8 cellular contexts compared by ENCODE assay signal in the genomic region with DNA sequence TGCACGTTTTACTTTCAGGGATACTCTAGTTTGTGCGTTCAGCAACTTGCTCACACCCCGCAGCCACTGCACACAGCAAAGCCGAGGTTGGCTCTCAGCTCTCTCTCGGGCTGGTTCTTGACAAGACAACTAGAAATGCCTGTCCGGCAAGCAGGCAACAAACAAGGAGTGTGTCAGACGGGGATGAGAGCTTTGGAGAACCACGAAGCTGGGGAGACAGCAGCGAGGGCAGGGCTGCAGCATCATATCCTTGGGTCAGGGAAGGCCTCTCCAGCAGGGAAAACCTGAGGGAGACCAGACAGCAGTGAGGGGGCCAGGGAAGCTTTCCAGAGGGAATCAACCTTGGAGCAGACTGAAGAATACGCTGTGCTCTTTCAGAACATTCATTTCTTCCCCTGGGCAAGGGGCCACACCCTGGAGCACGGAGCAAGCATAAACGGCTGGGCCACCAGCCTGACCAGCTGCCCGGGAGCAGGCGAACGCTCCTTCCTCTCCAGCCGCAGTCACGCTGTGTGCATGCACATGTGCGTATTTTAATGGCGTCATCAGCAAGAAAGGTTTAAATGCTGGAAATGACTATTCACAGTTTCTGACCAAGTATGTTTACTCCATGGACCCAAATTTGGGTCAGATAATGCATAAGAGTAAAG. TPM values are rescaled to one million over a fixed set of nuclear protein-coding genes. Genes with fewer than 3 reads are reported as not detected.
DNase-seq lines count a peak whose midpoint lies in the region; ATAC-seq and TF ChIP-seq lines count a peak whose summit lies in the region.

No MANE protein-coding gene starts in this region.

- H3K27ac Mint-ChIP-seq in activated CD4-positive, alpha-beta memory T cell treated with anti-CD3 and anti-CD28 coated beads, Interleukin-2, amount 10 ng/mL, durations not matched to agents 7 days and 5 days, result peak overlapping the region; percentile 55
- H3K27ac Mint-ChIP-seq in activated CD4-positive, alpha-beta memory T cell treated with anti-CD3 and anti-CD28 coated beads for 36 hours, result no peak overlapping the region

- no peaks in the 10 kb centered on the region for H3K27me3 ChIP-seq in muscle layer of colon (ENCODE audit: control insufficient read depth in 1 of 2, insufficient read depth in 2 of 2, low read length in 2 of 2)
- no peaks in the 10 kb centered on the region for H3K27me3 ChIP-seq in tibial nerve

- H3K4me1 Mint-ChIP-seq in activated CD4-positive, alpha-beta memory T cell treated with anti-CD3 and anti-CD28 coated beads, Interleukin-2, amount 10 ng/mL, durations not matched to agents 7 days and 5 days, result peaks cover 94% of the 10 kb centered on the region
- H3K4me1 Mint-ChIP-seq in activated CD4-positive, alpha-beta memory T cell treated with anti-CD3 and anti-CD28 coated beads for 36 hours (ENCODE audit: low read depth), result peaks cover 86% of the 10 kb centered on the region

- H3K4me1 ChIP-seq in muscle layer of colon (ENCODE audit: insufficient read depth, low read length) (peaks cover 35% of the 10 kb centered on the region), tibial nerve (peaks cover 0 to 80% (median 21%) of the 10 kb centered on the region in 4 donors)

- H3K36me3 Mint-ChIP-seq in activated CD4-positive, alpha-beta memory T cell treated with anti-CD3 and anti-CD28 coated beads, Interleukin-2, amount 10 ng/mL, durations not matched to agents 7 days and 5 days (ENCODE audit: low read depth), result peaks cover 53% of the 10 kb centered on the region
- H3K36me3 Mint-ChIP-seq in activated CD4-positive, alpha-beta memory T cell treated with anti-CD3 and anti-CD28 coated beads for 36 hours, result peaks cover 4% of the 10 kb centered on the region

- TF ChIP-seq POLR2A in tibial nerve (IDR thresholded peaks at IDR 0.05) (no peak), GM18505 (IDR thresholded peaks at IDR 0.05; ENCODE audit: borderline replicate concordance, extremely low read depth, insufficient read depth, insufficient read length) (no peak)

- H3K9ac ChIP-seq in muscle layer of colon (ENCODE audit: low read length), result no peak overlapping the region

- H3K4me3 ChIP-seq in epithelial cell of esophagus (ENCODE audit: low read length), result no peak overlapping the region
- peak overlapping the region in 1 of 2 donors; percentile 36 for H3K4me3 ChIP-seq in muscle layer of colon (ENCODE audit: low read depth in 1 of 2, low read length in 2 of 2)
- H3K4me3 ChIP-seq in tibial nerve, result no peak overlapping the region

- DNase-seq in activated CD4-positive, alpha-beta memory T cell treated with anti-CD3 and anti-CD28 coated beads, Interleukin-2, amount 10 ng/mL, durations not matched to agents 7 days and 5 days, result no peak
- DNase-seq in activated CD4-positive, alpha-beta memory T cell treated with anti-CD3 and anti-CD28 coated beads for 36 hours, result no peak
- DNase-seq in epithelial cell of esophagus (ENCODE audit: low read depth) (peak; percentile 47), tibial nerve (ENCODE audit: low spot score in 2 of 2) (no peak)

- peak in 1 of 2 donors; percentile 57 for TF ChIP-seq EP300 in tibial nerve (IDR thresholded peaks at IDR 0.05)

- no peak for TF ChIP-seq CTCF in epithelial cell of esophagus (IDR thresholded peaks at IDR 0.05; ENCODE audit: insufficient read depth, low read depth, low read length, missing control alignments)
- no peak for TF ChIP-seq CTCF in tibial nerve (IDR thresholded peaks at IDR 0.05)

- no peaks in the 10 kb centered on the region for H3K36me3 ChIP-seq in muscle layer of colon (ENCODE audit: insufficient read depth, low read length)
- H3K36me3 ChIP-seq in tibial nerve, result no peaks in the 10 kb centered on the region

- 62 to 63% methylated on average over 19 of the region's 19 CpGs for WGBS in tibial nerve, 2 donors

- H3K27ac ChIP-seq in muscle layer of colon (ENCODE audit: low read depth, low read length) (peak overlapping the region; percentile 66), tibial nerve (peak overlapping the region in 3 of 4 donors; percentile 23 to 80 (median 59))

- no peak overlapping the region for H3K4me3 Mint-ChIP-seq in activated CD4-positive, alpha-beta memory T cell treated with anti-CD3 and anti-CD28 coated beads, Interleukin-2, amount 10 ng/mL, durations not matched to agents 7 days and 5 days
- H3K4me3 Mint-ChIP-seq in activated CD4-positive, alpha-beta memory T cell treated with anti-CD3 and anti-CD28 coated beads for 36 hours, result no peak overlapping the region

- no peak for ATAC-seq in HG02884 (IDR thresholded peaks at IDR 0.05; ENCODE audit: unreplicated experiment)
- no peak for ATAC-seq in GM18505 (IDR thresholded peaks at IDR 0.05; ENCODE audit: unreplicated experiment)
- no peak for ATAC-seq in HG03135 (IDR thresholded peaks at IDR 0.05; ENCODE audit: unreplicated experiment)

- intact Hi-C loops in activated CD4-positive, alpha-beta memory T cell treated with anti-CD3 and anti-CD28 coated beads for 36 hours (cut with micrococcal nuclease), result no loop called here

- H3K9me3 Mint-ChIP-seq in activated CD4-positive, alpha-beta memory T cell treated with anti-CD3 and anti-CD28 coated beads, Interleukin-2, amount 10 ng/mL, durations not matched to agents 7 days and 5 days, result no peaks in the 10 kb centered on the region
- no peaks in the 10 kb centered on the region for H3K9me3 Mint-ChIP-seq in activated CD4-positive, alpha-beta memory T cell treated with anti-CD3 and anti-CD28 coated beads for 36 hours

- POLR2A ChIA-PET in activated CD4-positive, alpha-beta memory T cell treated with anti-CD3 and anti-CD28 coated beads, Interleukin-2, amount 10 ng/mL, durations not matched to agents 7 days and 5 days (lab: Charles Lee), result interaction anchor here (1.0 to 11.8 kb wide), 7 partner anchors 11 to 59 kb away, joined by 3 to 103 read pairs (median 4); partner anchors contain the start of gene CHSY1
- POLR2A ChIA-PET in activated CD4-positive, alpha-beta memory T cell treated with anti-CD3 and anti-CD28 coated beads for 36 hours (lab: Charles Lee), result interaction anchor here (1.4 kb wide), 1 partner anchor 13 kb away, joined by 6 read pairs; no protein-coding TSS in a partner anchor

- CTCF ChIA-PET in activated CD4-positive, alpha-beta memory T cell treated with anti-CD3 and anti-CD28 coated beads, Interleukin-2, amount 10 ng/mL, durations not matched to agents 7 days and 5 days (lab: Charles Lee), result interaction anchor here (0.9 to 1.4 kb wide), 3 partner anchors 48 to 184 kb away, joined by 3 to 4 read pairs (median 3); no protein-coding TSS in a partner anchor
- CTCF ChIA-PET in activated CD4-positive, alpha-beta memory T cell treated with anti-CD3 and anti-CD28 coated beads for 36 hours (lab: Charles Lee), result interaction anchor here (1.0 to 1.1 kb wide), 2 partner anchors 12 to 184 kb away, joined by 3 read pairs; no protein-coding TSS in a partner anchor

- no peaks in the 10 kb centered on the region for H3K9me3 ChIP-seq in muscle layer of colon (ENCODE audit: low read length)
- no peaks in the 10 kb centered on the region for H3K9me3 ChIP-seq in tibial nerve

- H3K27me3 Mint-ChIP-seq in activated CD4-positive, alpha-beta memory T cell treated with anti-CD3 and anti-CD28 coated beads, Interleukin-2, amount 10 ng/mL, durations not matched to agents 7 days and 5 days, result no peaks in the 10 kb centered on the region
- H3K27me3 Mint-ChIP-seq in activated CD4-positive, alpha-beta memory T cell treated with anti-CD3 and anti-CD28 coated beads for 36 hours, result no peaks in the 10 kb centered on the region

RNA-seq across cellular contexts. Expression of gene CHSY1, which starts 58.7 kb away (rescaled TPM):
- 10 to 100 TPM; 61.7 to 62.0 TPM for total RNA-seq in activated CD4-positive, alpha-beta memory T cell treated with anti-CD3 and anti-CD28 coated beads, Interleukin-2, amount 10 ng/mL, durations not matched to agents 7 days and 5 days
- total RNA-seq in activated CD4-positive, alpha-beta memory T cell treated with anti-CD3 and anti-CD28 coated beads for 36 hours, result 10 to 100 TPM; 34.8 to 36.3 TPM
- 10 to 100 TPM; 22.0 to 29.7 (median 24.6) TPM for total RNA-seq in tibial nerve
